Comparison of ENCODE assay signal across 8 cellular contexts in genomic region chr11:128686745-128687177, GRCh38. TPM values are rescaled to one million over a fixed set of nuclear protein-coding genes. Genes with fewer than 3 reads are reported as not detected.
A peak's percentile ranks its signal among the peaks of the same experiment; 100 is the strongest.
DNase-seq lines count a peak whose midpoint lies in the region; ATAC-seq lines count a peak whose summit lies in the region.

No MANE protein-coding gene starts in this region.

- peak overlapping the region; percentile 84 to 91 (median 87) for H3K4me3 Mint-ChIP-seq in CD8-positive, alpha-beta memory T cell
- H3K4me3 Mint-ChIP-seq in activated naive CD4-positive, alpha-beta T cell treated with anti-CD3 and anti-CD28 coated beads, Interleukin-2, amount 10 ng/mL, durations not matched to agents 7 days and 5 days, result peak overlapping the region; percentile 71

- peak overlapping the region; percentile 68 for H3K4me3 ChIP-seq in CD8-positive, alpha-beta memory T cell (ENCODE audit: low read length)

- POLR2A ChIA-PET in CD8-positive, alpha-beta memory T cell (lab: Charles Lee), result interaction anchor here (0.8 to 1.1 kb wide), 2 partner anchors 9 to 43 kb away, joined by 3 to 5 read pairs; no protein-coding TSS in a partner anchor

- peaks cover 35 to 44% (median 38%) of the 10 kb centered on the region in 3 donors for H3K4me1 Mint-ChIP-seq in CD8-positive, alpha-beta memory T cell
- H3K4me1 Mint-ChIP-seq in activated naive CD4-positive, alpha-beta T cell treated with anti-CD3 and anti-CD28 coated beads, Interleukin-2, amount 10 ng/mL, durations not matched to agents 7 days and 5 days, result peaks cover 46% of the 10 kb centered on the region

- peak; percentile 37 to 75 (median 44) for DNase-seq in CD8-positive, alpha-beta memory T cell
- peak; percentile 29 for DNase-seq in NCI-H146 treated with DMSO at 0.1 percent for 48 hours (lab: John Stamatoyannopoulos, UW; ENCODE audit: unreplicated experiment)
- peak; percentile 73 for DNase-seq in activated naive CD4-positive, alpha-beta T cell treated with anti-CD3 and anti-CD28 coated beads, Interleukin-2, amount 10 ng/mL, durations not matched to agents 7 days and 5 days
- peak; percentile 69 for DNase-seq in hepatic stellate cell (ENCODE audit: low spot score)
- DNase-seq in stimulated activated CD4-positive, alpha-beta T cell treated with anti-CD3 and anti-CD28 coated beads, Interleukin-15, amount 100 ng/mL, for 48 hours (ENCODE audit: low read depth in 2 of 2), result peak; percentile 31 to 44
- no peak for DNase-seq in medulla oblongata (ENCODE audit: extremely low spot score)
- DNase-seq in GDM1 (lab: John Stamatoyannopoulos, UW), result no peak

- H3K9me3 Mint-ChIP-seq in CD8-positive, alpha-beta memory T cell, result peaks cover 0 to 2% (median 0%) of the 10 kb centered on the region in 5 donors
- H3K9me3 Mint-ChIP-seq in activated naive CD4-positive, alpha-beta T cell treated with anti-CD3 and anti-CD28 coated beads, Interleukin-2, amount 10 ng/mL, durations not matched to agents 7 days and 5 days, result peaks cover 3% of the 10 kb centered on the region

- ATAC-seq in GM21360 (IDR thresholded peaks at IDR 0.05; ENCODE audit: unreplicated experiment), result peak; percentile 62

- no peaks in the 10 kb centered on the region for H3K36me3 Mint-ChIP-seq in CD8-positive, alpha-beta memory T cell
- peaks cover 5% of the 10 kb centered on the region for H3K36me3 Mint-ChIP-seq in activated naive CD4-positive, alpha-beta T cell treated with anti-CD3 and anti-CD28 coated beads, Interleukin-2, amount 10 ng/mL, durations not matched to agents 7 days and 5 days

- H3K27me3 ChIP-seq in CD8-positive, alpha-beta memory T cell (ENCODE audit: insufficient read depth, low read length, poor library complexity, severe bottlenecking), result peaks cover 20% of the 10 kb centered on the region

- peaks cover 23% of the 10 kb centered on the region for H3K4me1 ChIP-seq in CD8-positive, alpha-beta memory T cell (ENCODE audit: insufficient read depth, low read length)

- no peaks in the 10 kb centered on the region for H3K36me3 ChIP-seq in CD8-positive, alpha-beta memory T cell (ENCODE audit: insufficient read depth, low read length)

- CTCF ChIA-PET in CD8-positive, alpha-beta memory T cell (lab: Charles Lee), result interaction anchor here (0.6 to 2.4 kb wide), 14 partner anchors 17 to 529 kb away, joined by 3 to 9 read pairs (median 4); no protein-coding TSS in a partner anchor
- CTCF ChIA-PET in activated naive CD4-positive, alpha-beta T cell treated with anti-CD3 and anti-CD28 coated beads, Interleukin-2, amount 10 ng/mL, durations not matched to agents 7 days and 5 days (lab: Charles Lee), result interaction anchor here (1.0 to 2.8 kb wide), 4 partner anchors 32 to 67 kb away, joined by 3 to 8 read pairs (median 4); no protein-coding TSS in a partner anchor

- peaks cover 38 to 39% of the 10 kb centered on the region in 2 donors for H3K27me3 Mint-ChIP-seq in CD8-positive, alpha-beta memory T cell
- H3K27me3 Mint-ChIP-seq in activated naive CD4-positive, alpha-beta T cell treated with anti-CD3 and anti-CD28 coated beads, Interleukin-2, amount 10 ng/mL, durations not matched to agents 7 days and 5 days, result peaks cover 100% of the 10 kb centered on the region

- H3K9me3 ChIP-seq in CD8-positive, alpha-beta memory T cell (ENCODE audit: low read length), result no peaks in the 10 kb centered on the region

- H3K27ac ChIP-seq in CD8-positive, alpha-beta memory T cell (ENCODE audit: low read depth, low read length), result no peak overlapping the region

- peak overlapping the region in 3 of 8 donors; percentile 41 to 70 (median 57) for H3K27ac Mint-ChIP-seq in CD8-positive, alpha-beta memory T cell
- no peak overlapping the region for H3K27ac Mint-ChIP-seq in activated naive CD4-positive, alpha-beta T cell treated with anti-CD3 and anti-CD28 coated beads, Interleukin-2, amount 10 ng/mL, durations not matched to agents 7 days and 5 days

RNA-seq across cellular contexts. Expression of gene FLI1, which starts 7.1 kb away (rescaled TPM):
- 10 to 100 TPM; 41.7 to 45.2 TPM for total RNA-seq in CD8-positive, alpha-beta memory T cell
- 89.2 TPM for polyA plus RNA-seq in CD8-positive, alpha-beta memory T cell

Comparison
In these comparisons a context has a peak if more than half of its experiments do, and no peak if none do; other contexts are left out.
1. DNase-seq: peak in CD8-positive, alpha-beta memory T cell (5 of 5), NCI-H146 treated with DMSO at 0.1 percent for 48 hours (single experiment), activated naive CD4-positive, alpha-beta T cell treated with anti-CD3 and anti-CD28 coated beads, Interleukin-2, amount 10 ng/mL, durations not matched to agents 7 days and 5 days (single experiment), hepatic stellate cell (single experiment) and stimulated activated CD4-positive, alpha-beta T cell treated with anti-CD3 and anti-CD28 coated beads, Interleukin-15, amount 100 ng/mL, for 48 hours (2 of 2); none in medulla oblongata (single experiment) and GDM1 (single experiment).